ENCODE assay signal across 1 cellular context in genomic region chr3:36993326-36994283, GRCh38.
TF ChIP-seq lines count a peak whose summit lies in the region.

TSS of gene MLH1 (plus strand) at chr3:36993518. CDS start at chr3:36993548, 30 bp downstream.

TF ChIP-seq in HepG2, 621 proteins besides CTCF, POLR2A, EP300 and RAD21 (continued from another document):
- TF ChIP-seq TFE3 (CRISPR knock-in tag; IDR thresholded peaks at IDR 0.05) (peak; percentile 39), ZFP41 (CRISPR knock-in tag; IDR thresholded peaks at IDR 0.05; ENCODE audit: borderline replicate concordance) (no peak; the same call in 1 of the 2 replicates), POLR2AphosphoS5 (IDR thresholded peaks at IDR 0.05; ENCODE audit: low read depth, low read length) (peak; percentile 81), TEF (CRISPR knock-in tag; IDR thresholded peaks at IDR 0.05) (no peak), HOXD1 (CRISPR knock-in tag; IDR thresholded peaks at IDR 0.05) (no peak), JUN (CRISPR knock-in tag; IDR thresholded peaks at IDR 0.05) (no peak), PAXIP1 (CRISPR knock-in tag; conservative IDR thresholded peaks at IDR 0.05) (0 out of 2 replicates have a peak, but pooled peaks have one; percentile 12)
